ENCODE assay signal across 11 cellular contexts in genomic region chr6:33250731-33251130, GRCh38. TPM values are rescaled to one million over a fixed set of nuclear protein-coding genes. Genes with fewer than 3 reads are reported as not detected.
DNase-seq lines count a peak whose midpoint lies in the region; ATAC-seq, FAIRE-seq and TF ChIP-seq lines count a peak whose summit lies in the region.
"Had no signal": no experiment of that assay in that cellular context is flagged by ENCODE, and none has a peak within 500 bp of the region (broad histone marks: within the 10 kb centered on the region; RNA-seq: fewer than 3 reads in every experiment).

No MANE protein-coding gene starts in this region.

- peaks cover 37% of the 10 kb centered on the region for H3K4me1 ChIP-seq in HepG2 (ENCODE audit: insufficient read depth, low read length)
- H3K4me1 ChIP-seq in right lobe of liver, result peaks cover 0 to 17% (median 7%) of the 10 kb centered on the region in 4 donors
- H3K4me1 ChIP-seq in keratinocyte (ENCODE audit: control insufficient read depth, extremely low read depth, insufficient read depth, low read length), result peaks cover 36% of the 10 kb centered on the region

- TF ChIP-seq POLR2A in HepG2 (IDR thresholded peaks at IDR 0.05; ENCODE audit: insufficient read depth in 1 of 2, low read depth in 2 of 2, low read length in 2 of 2) (no peak), right lobe of liver (IDR thresholded peaks at IDR 0.05) (no peak)

- H3K27ac ChIP-seq in HepG2 (ENCODE audit: extremely low read length, insufficient read depth, low read length) (peak overlapping the region; percentile 94), right lobe of liver (no peak overlapping the region), keratinocyte (ENCODE audit: control insufficient read depth, insufficient read depth, low read length) (peak overlapping the region; percentile 96)

- peaks cover 31% of the 10 kb centered on the region for H3K36me3 Mint-ChIP-seq in activated CD8-positive, alpha-beta T cell treated with anti-CD3 and anti-CD28 coated beads for 36 hours (ENCODE audit: low read depth)

- no peak for TF ChIP-seq RAD21 in HepG2 (CRISPR knock-in tag; IDR thresholded peaks at IDR 0.05)

- H3K27me3 ChIP-seq in HepG2 (ENCODE audit: control insufficient read depth in 1 of 2, insufficient read depth in 2 of 2, low read length in 2 of 2) (no peaks in the 10 kb centered on the region; a peak in 1 of 5 replicates), right lobe of liver (no peaks in the 10 kb centered on the region), keratinocyte (ENCODE audit: control insufficient read depth, extremely low read depth, insufficient read depth, low read length) (no peaks in the 10 kb centered on the region)

- DNase-seq in HepG2 (ENCODE audit: low spot score) (no peak), right lobe of liver (no peak), keratinocyte (ENCODE audit: low read depth, low spot score) (no peak), mucosa of gallbladder (ENCODE audit: low spot score) (no peak), medulla oblongata (ENCODE audit: extremely low spot score) (no peak), NCI-H82 (lab: John Stamatoyannopoulos, UW) (no peak), COR-L47 (lab: John Stamatoyannopoulos, UW) (no peak)
- no peak for DNase-seq in activated CD8-positive, alpha-beta T cell treated with anti-CD3 and anti-CD28 coated beads for 36 hours
- DNase-seq: Right ventricle myocardium superior; stimulated activated naive CD4-positive, alpha-beta T cell had no signal

- H3K79me2 ChIP-seq in HepG2 (ENCODE audit: insufficient read depth, low read length) (no peaks in the 10 kb centered on the region), keratinocyte (ENCODE audit: control insufficient read depth, insufficient read depth, low read length) (no peaks in the 10 kb centered on the region)

- no peak overlapping the region for H3K9ac ChIP-seq in HepG2 (ENCODE audit: insufficient read depth, low read depth, low read length)
- H3K9ac ChIP-seq in keratinocyte (ENCODE audit: control insufficient read depth, extremely low read depth, insufficient read depth, low read length), result no peak overlapping the region

- H3K4me1 Mint-ChIP-seq in activated CD8-positive, alpha-beta T cell treated with anti-CD3 and anti-CD28 coated beads for 36 hours (ENCODE audit: low read depth), result peaks cover 34% of the 10 kb centered on the region

- H3K4me2 ChIP-seq in HepG2 (ENCODE audit: low read depth, low read length) (peak overlapping the region; percentile 100; the same call in 1 of the 2 replicates), keratinocyte (ENCODE audit: control insufficient read depth, extremely low read depth, insufficient read depth, low read depth, low read length) (no peak overlapping the region)

- TF ChIP-seq CTCF in HepG2 (CRISPR knock-in tag; IDR thresholded peaks at IDR 0.05) (no peak), right lobe of liver (IDR thresholded peaks at IDR 0.05) (no peak), keratinocyte (optimal IDR thresholded peaks at IDR 0.05 in 1 of 3, IDR thresholded peaks at IDR 0.05 in 1 of 3, conservative IDR thresholded peaks at IDR 0.05 in 1 of 3; ENCODE audit: extremely low read depth in 1 of 3, insufficient read depth in 2 of 3, low read length in 3 of 3) (no peak)
- TF ChIP-seq CTCF in activated CD8-positive, alpha-beta T cell treated with anti-CD3 and anti-CD28 coated beads for 36 hours (IDR thresholded peaks at IDR 0.05), result no peak

- no peak for TF ChIP-seq EP300 in HepG2 (IDR thresholded peaks at IDR 0.05; ENCODE audit: low read depth in 2 of 2, low read length in 2 of 2)
- no peak for TF ChIP-seq EP300 in HepG2 (CRISPR knock-in tag; IDR thresholded peaks at IDR 0.05; ENCODE audit: borderline replicate concordance)

- no peaks in the 10 kb centered on the region for H3K27me3 Mint-ChIP-seq in activated CD8-positive, alpha-beta T cell treated with anti-CD3 and anti-CD28 coated beads for 36 hours

- H3K4me3 Mint-ChIP-seq in activated CD8-positive, alpha-beta T cell treated with anti-CD3 and anti-CD28 coated beads for 36 hours, result peak overlapping the region; percentile 92

- intact Hi-C loops in HepG2 (cut with micrococcal nuclease; ENCODE audit: unreplicated experiment), result no loop called here
- intact Hi-C loops in right lobe of liver (cut with DNase I), result no loop called here
- intact Hi-C loops in activated CD8-positive, alpha-beta T cell treated with anti-CD3 and anti-CD28 coated beads for 36 hours (cut with micrococcal nuclease), result no loop called here

- ATAC-seq in HepG2 (no peak), right lobe of liver (no peak)
- ATAC-seq in activated CD8-positive, alpha-beta T cell treated with anti-CD3 and anti-CD28 coated beads for 36 hours, result no peak

- H2AFZ ChIP-seq in HepG2 (ENCODE audit: low read length) (no peak overlapping the region), keratinocyte (ENCODE audit: control insufficient read depth, low read length) (no peak overlapping the region)

- H3K36me3 ChIP-seq in HepG2 (replicated peaks in 1 of 2; ENCODE audit: control insufficient read depth in 1 of 2, insufficient read depth in 2 of 2, low read length in 2 of 2), result peaks cover 0 to 5% of the 10 kb centered on the region in 2 experiments; a peak in 4 of 5 replicates
- H3K36me3 ChIP-seq in right lobe of liver, result peaks cover 0 to 5% (median 0%) of the 10 kb centered on the region in 4 donors
- H3K36me3 ChIP-seq in keratinocyte (ENCODE audit: control insufficient read depth in 2 of 2, extremely low read depth in 1 of 2, insufficient read depth in 2 of 2, low read length in 2 of 2), result peaks cover 0 to 11% of the 10 kb centered on the region in 2 experiments

- 97% methylated on average over 13 of the region's 13 CpGs for WGBS in HepG2 (ENCODE audit: low lambda C conversion rate)
- WGBS in right lobe of liver (ENCODE audit: insufficient coverage, low coverage, low lambda C conversion rate, missing lambda C conversion rate), result 93% methylated on average over 8 of the region's 13 CpGs

- H3K4me3 ChIP-seq in HepG2 (replicated peaks in 1 of 3; ENCODE audit: insufficient read depth in 1 of 3, low read depth in 2 of 3, low read length in 3 of 3), result 0 out of 6 replicates have a peak overlapping the region, but pooled peaks of 1 of the 3 experiments have one; percentile 89
- H3K4me3 ChIP-seq in right lobe of liver, result no peak overlapping the region
- H3K4me3 ChIP-seq in keratinocyte (ENCODE audit: control insufficient read depth in 2 of 3, extremely low read depth in 1 of 3, insufficient read depth in 2 of 3, low read depth in 1 of 3, low read length in 3 of 3), result no peak overlapping the region

- H3K9me1 ChIP-seq in keratinocyte (ENCODE audit: control insufficient read depth, extremely low read depth, insufficient read depth, low read length), result no peaks in the 10 kb centered on the region

- CTCF ChIA-PET in HepG2 (lab: Yijun Ruan, JAX; ENCODE audit: low intra/inter-chr PET ratio, low total read pairs), result no interaction called here
- CTCF ChIA-PET in activated CD8-positive, alpha-beta T cell treated with anti-CD3 and anti-CD28 coated beads for 36 hours (lab: Charles Lee), result interaction anchor here (0.8 to 4.7 kb wide), 7 partner anchors 20 to 266 kb away, joined by 3 to 75 read pairs (median 5); partner anchors contain the start of genes RPS18, RXRB, SLC39A7 and VPS52

- BruUV-seq in HepG2 (replicated peaks; lab: Mats Ljungman, UMichigan), result no TSS peak

- H3K9me3 ChIP-seq in HepG2 (ENCODE audit: low read length) (no peaks in the 10 kb centered on the region), right lobe of liver (no peaks in the 10 kb centered on the region), keratinocyte (ENCODE audit: control insufficient read depth, low read depth, low read length) (no peaks in the 10 kb centered on the region)

- no peak for FAIRE-seq in HepG2 (lab: Jason Lieb, UNC)
- FAIRE-seq in keratinocyte (lab: Jason Lieb, UNC), result no peak
- FAIRE-seq: HTR-8/SVneo had no signal

- H4K20me1 ChIP-seq in HepG2 (ENCODE audit: insufficient read depth, low read length), result no peaks in the 10 kb centered on the region
- H4K20me1 ChIP-seq in keratinocyte (ENCODE audit: control insufficient read depth, extremely low read depth, insufficient read depth, low read length), result no peaks in the 10 kb centered on the region

- peak overlapping the region; percentile 95 for H3K27ac Mint-ChIP-seq in activated CD8-positive, alpha-beta T cell treated with anti-CD3 and anti-CD28 coated beads for 36 hours

- H3K9me3 Mint-ChIP-seq in activated CD8-positive, alpha-beta T cell treated with anti-CD3 and anti-CD28 coated beads for 36 hours, result no peaks in the 10 kb centered on the region

- dilution Hi-C loops in keratinocyte (cut with MboI; ENCODE audit: extremely low pct_ligation_motif_present, low sequenced_read_pairs), result no loop called here

- POLR2A ChIA-PET in HepG2 (lab: Yijun Ruan, JAX), result interaction anchor here (0.6 to 5.1 kb wide), 13 partner anchors 10 to 279 kb away, joined by 3 to 94 read pairs (median 16); partner anchors contain the start of genes B3GALT4, HSD17B8, RING1 and RPS18
- POLR2A ChIA-PET in activated CD8-positive, alpha-beta T cell treated with anti-CD3 and anti-CD28 coated beads for 36 hours (lab: Charles Lee), result interaction anchor here (1.0 to 5.2 kb wide), 13 partner anchors 8 to 444 kb away, joined by 3 to 53 read pairs (median 6); partner anchors contain the start of genes B3GALT4, RING1, RPS18 and VPS52

- in situ Hi-C loops in HepG2 (cut with HindIII; ENCODE audit: extremely low pct_ligation_motif_present, low pct_unique_long_range_greater_than_20kb), result no loop called here

RNA-seq across cellular contexts. Expression of gene VPS52, which starts 20.9 kb away (rescaled TPM):
- 40.2 and 48.9 TPM in 2 replicates for total RNA-seq in HepG2 (2016; rRNA removed; fragmentation: Illumina TruSeq; extraction: Trizol)
- 11.2 and 14.6 TPM in 2 replicates for total RNA-seq in HepG2 (2016; cell fraction: cytosol; rRNA removed; fragmentation: Illumina TruSeq; extraction: Trizol; ENCODE audit: low read depth)
- 39.4 and 49.1 TPM in 2 replicates for total RNA-seq in HepG2 (2016; cell fraction: insoluble cytoplasmic fraction; rRNA removed; fragmentation: Illumina TruSeq; extraction: Trizol)
- total RNA-seq in HepG2 (2016; cell fraction: membrane; rRNA removed; fragmentation: Illumina TruSeq; extraction: Trizol), result 14.0 and 14.2 TPM in 2 replicates
- 68.2 and 68.8 TPM in 2 replicates for total RNA-seq in HepG2 (2016; cell fraction: nucleus; rRNA removed; fragmentation: Illumina TruSeq; extraction: Trizol)
- 85.5 and 87.0 TPM in 2 replicates for polyA plus RNA-seq in HepG2 (2011; rRNA removed)
- 33.2 and 41.8 TPM in 2 replicates for polyA plus RNA-seq in HepG2 (2011; cell fraction: cytosol; rRNA removed)
- polyA plus RNA-seq in HepG2 (2011; cell fraction: nucleus; rRNA removed), result 321 and 354 TPM in 2 replicates
- 31.6 and 39.3 TPM in 2 replicates for polyA plus RNA-seq in HepG2 (2012)
- 3.3 and 4.1 TPM in 2 replicates for polyA plus RNA-seq in HepG2 (2016; cell fraction: cytosol; fragmentation: Illumina TruSeq; extraction: Trizol; ENCODE audit: low read depth)
- 37.1 and 40.7 TPM in 2 replicates for polyA plus RNA-seq in HepG2 (2016; cell fraction: insoluble cytoplasmic fraction; fragmentation: Illumina TruSeq; extraction: Trizol; ENCODE audit: low read depth)
- polyA plus RNA-seq in HepG2 (2016; cell fraction: membrane; fragmentation: Illumina TruSeq; extraction: Trizol; ENCODE audit: low read depth), result 6.8 and 9.6 TPM in 2 replicates
- 97.7 and 115 TPM in 2 replicates for polyA plus RNA-seq in HepG2 (2016; cell fraction: nucleus; fragmentation: Illumina TruSeq; extraction: Trizol; ENCODE audit: insufficient read depth, low read depth)
- polyA minus RNA-seq in HepG2 (2011; rRNA and poly(A)+ RNA removed; ENCODE audit: low replicate concordance), result 174 and 183 TPM in 2 replicates
- polyA minus RNA-seq in HepG2 (2011; cell fraction: cytosol; rRNA and poly(A)+ RNA removed), result 19.5 and 26.3 TPM in 2 replicates
- 155 and 193 TPM in 2 replicates for polyA minus RNA-seq in HepG2 (2011; cell fraction: nucleus; rRNA and poly(A)+ RNA removed)
- total RNA-seq in right lobe of liver, result 10 to 100 TPM; 16.4 to 35.1 (median 27.5) TPM
- total RNA-seq in activated CD8-positive, alpha-beta T cell treated with anti-CD3 and anti-CD28 coated beads for 36 hours, result 10 to 100 TPM; 31.2 to 34.3 TPM
- 36.2 to 48.7 TPM (median 40.6 TPM) in 3 replicates for polyA plus RNA-seq in keratinocyte
- polyA plus RNA-seq in keratinocyte (2011; ENCODE audit: low read depth), result 29.3 TPM
- 21.9 and 23.3 TPM in 2 replicates for polyA plus RNA-seq in keratinocyte (2011; cell fraction: cytosol; rRNA removed)
- 113 and 123 TPM in 2 replicates for polyA plus RNA-seq in keratinocyte (2011; cell fraction: nucleus; rRNA removed)
- 22.7 and 25.3 TPM in 2 replicates for polyA plus RNA-seq in keratinocyte (2012; ENCODE audit: low replicate concordance)
- polyA minus RNA-seq in keratinocyte, result 52.6 to 68.9 TPM (median 66.8 TPM) in 3 replicates
- 35.1 TPM for polyA minus RNA-seq in keratinocyte (2011; cell fraction: cytosol; rRNA and poly(A)+ RNA removed)
- 42.5 and 53.4 TPM in 2 replicates for polyA minus RNA-seq in keratinocyte (2011; cell fraction: nucleus; rRNA and poly(A)+ RNA removed)
- total RNA-seq in mucosa of gallbladder, result 62.5 TPM

RNA-seq across cellular contexts. Expression of gene RPS18, which starts 21.1 kb away (rescaled TPM):
- total RNA-seq in HepG2 (2016; rRNA removed; fragmentation: Illumina TruSeq; extraction: Trizol) (3,896 and 4,448 TPM in 2 replicates), right lobe of liver (100 to 1,000 TPM; 504 to 932 (median 612) TPM), mucosa of gallbladder (1,438 TPM)
- total RNA-seq in HepG2 (2016; cell fraction: cytosol; rRNA removed; fragmentation: Illumina TruSeq; extraction: Trizol; ENCODE audit: low read depth), result 6,850 and 8,085 TPM in 2 replicates
- 4,025 and 4,526 TPM in 2 replicates for total RNA-seq in HepG2 (2016; cell fraction: insoluble cytoplasmic fraction; rRNA removed; fragmentation: Illumina TruSeq; extraction: Trizol)
- total RNA-seq in HepG2 (2016; cell fraction: membrane; rRNA removed; fragmentation: Illumina TruSeq; extraction: Trizol), result 9,877 and 10,431 TPM in 2 replicates
- total RNA-seq in HepG2 (2016; cell fraction: nucleus; rRNA removed; fragmentation: Illumina TruSeq; extraction: Trizol), result 1,435 and 1,506 TPM in 2 replicates
- polyA plus RNA-seq in HepG2 (2011; rRNA removed) (5,415 and 5,806 TPM in 2 replicates), keratinocyte (5,669 to 7,560 TPM (median 6,374 TPM) in 3 replicates)
- 7,892 and 7,910 TPM in 2 replicates for polyA plus RNA-seq in HepG2 (2011; cell fraction: cytosol; rRNA removed)
- 1,928 and 2,149 TPM in 2 replicates for polyA plus RNA-seq in HepG2 (2011; cell fraction: nucleus; rRNA removed)
- polyA plus RNA-seq in HepG2 (2012), result 4,895 and 7,078 TPM in 2 replicates
- polyA plus RNA-seq in HepG2 (2016; cell fraction: cytosol; fragmentation: Illumina TruSeq; extraction: Trizol; ENCODE audit: low read depth), result 7,234 and 7,986 TPM in 2 replicates
- polyA plus RNA-seq in HepG2 (2016; cell fraction: insoluble cytoplasmic fraction; fragmentation: Illumina TruSeq; extraction: Trizol; ENCODE audit: low read depth), result 4,048 and 4,456 TPM in 2 replicates
- polyA plus RNA-seq in HepG2 (2016; cell fraction: membrane; fragmentation: Illumina TruSeq; extraction: Trizol; ENCODE audit: low read depth), result 9,329 and 9,343 TPM in 2 replicates
- polyA plus RNA-seq in HepG2 (2016; cell fraction: nucleus; fragmentation: Illumina TruSeq; extraction: Trizol; ENCODE audit: insufficient read depth, low read depth), result 2,456 and 2,595 TPM in 2 replicates
- polyA minus RNA-seq in HepG2 (2011; rRNA and poly(A)+ RNA removed; ENCODE audit: low replicate concordance), result 1,646 and 2,177 TPM in 2 replicates
- polyA minus RNA-seq in HepG2 (2011; cell fraction: cytosol; rRNA and poly(A)+ RNA removed), result 879 and 1,018 TPM in 2 replicates
- 337 and 498 TPM in 2 replicates for polyA minus RNA-seq in HepG2 (2011; cell fraction: nucleus; rRNA and poly(A)+ RNA removed)
- total RNA-seq in activated CD8-positive, alpha-beta T cell treated with anti-CD3 and anti-CD28 coated beads for 36 hours, result 1,000 to 10,000 TPM; 4,910 to 4,938 TPM
- 5,131 TPM for polyA plus RNA-seq in keratinocyte (2011; ENCODE audit: low read depth)
- polyA plus RNA-seq in keratinocyte (2011; cell fraction: cytosol; rRNA removed), result 8,032 and 8,200 TPM in 2 replicates
- polyA plus RNA-seq in keratinocyte (2011; cell fraction: nucleus; rRNA removed), result 2,373 and 2,480 TPM in 2 replicates
- 5,588 and 7,887 TPM in 2 replicates for polyA plus RNA-seq in keratinocyte (2012; ENCODE audit: low replicate concordance)
- polyA minus RNA-seq in keratinocyte, result 1,658 to 4,031 TPM (median 3,145 TPM) in 3 replicates
- 1,661 TPM for polyA minus RNA-seq in keratinocyte (2011; cell fraction: cytosol; rRNA and poly(A)+ RNA removed)
- 306 and 457 TPM in 2 replicates for polyA minus RNA-seq in keratinocyte (2011; cell fraction: nucleus; rRNA and poly(A)+ RNA removed)

RNA-seq across cellular contexts. Expression of gene B3GALT4, which starts 26.2 kb away (rescaled TPM):
- total RNA-seq in HepG2 (2016; rRNA removed; fragmentation: Illumina TruSeq; extraction: Trizol) (0.27 TPM in 1 of 2 replicates, not detected in the other), right lobe of liver (1 to 10 TPM in 4 of 6 experiments, under 1 TPM in 2; 0.79 to 1.7 (median 1.4) TPM), mucosa of gallbladder (25.4 TPM)
- not detected in 2 replicates for total RNA-seq in HepG2 (2016; cell fraction: cytosol; rRNA removed; fragmentation: Illumina TruSeq; extraction: Trizol; ENCODE audit: low read depth)
- total RNA-seq in HepG2 (2016; cell fraction: insoluble cytoplasmic fraction; rRNA removed; fragmentation: Illumina TruSeq; extraction: Trizol), result 0.19 TPM in 1 of 2 replicates, not detected in the other
- not detected in 2 replicates for total RNA-seq in HepG2 (2016; cell fraction: membrane; rRNA removed; fragmentation: Illumina TruSeq; extraction: Trizol)
- total RNA-seq in HepG2 (2016; cell fraction: nucleus; rRNA removed; fragmentation: Illumina TruSeq; extraction: Trizol), result 0.37 and 0.56 TPM in 2 replicates
- polyA plus RNA-seq in HepG2 (2011; rRNA removed) (0.04 TPM in 1 of 2 replicates, not detected in the other), keratinocyte (0.31 to 0.61 TPM (median 0.49 TPM) in 3 replicates)
- polyA plus RNA-seq in HepG2 (2011; cell fraction: cytosol; rRNA removed), result not detected in 2 replicates
- polyA plus RNA-seq in HepG2 (2011; cell fraction: nucleus; rRNA removed), result 0.26 and 0.31 TPM in 2 replicates
- 0.27 TPM in 1 of 2 replicates, not detected in the other for polyA plus RNA-seq in HepG2 (2012)
- polyA plus RNA-seq in HepG2 (2016; cell fraction: cytosol; fragmentation: Illumina TruSeq; extraction: Trizol; ENCODE audit: low read depth), result not detected in 2 replicates
- not detected in 2 replicates for polyA plus RNA-seq in HepG2 (2016; cell fraction: insoluble cytoplasmic fraction; fragmentation: Illumina TruSeq; extraction: Trizol; ENCODE audit: low read depth)
- polyA plus RNA-seq in HepG2 (2016; cell fraction: membrane; fragmentation: Illumina TruSeq; extraction: Trizol; ENCODE audit: low read depth), result not detected in 2 replicates
- polyA plus RNA-seq in HepG2 (2016; cell fraction: nucleus; fragmentation: Illumina TruSeq; extraction: Trizol; ENCODE audit: insufficient read depth, low read depth), result not detected in 2 replicates
- polyA minus RNA-seq in HepG2 (2011; rRNA and poly(A)+ RNA removed; ENCODE audit: low replicate concordance), result 0.46 and 1.4 TPM in 2 replicates
- not detected in 2 replicates for polyA minus RNA-seq in HepG2 (2011; cell fraction: cytosol; rRNA and poly(A)+ RNA removed)
- polyA minus RNA-seq in HepG2 (2011; cell fraction: nucleus; rRNA and poly(A)+ RNA removed), result 2.2 and 2.6 TPM in 2 replicates
- total RNA-seq in activated CD8-positive, alpha-beta T cell treated with anti-CD3 and anti-CD28 coated beads for 36 hours, result 1 to 10 TPM; 3.6 to 4.2 TPM
- polyA plus RNA-seq in keratinocyte (2011; ENCODE audit: low read depth), result 1.6 TPM
- polyA plus RNA-seq in keratinocyte (2011; cell fraction: cytosol; rRNA removed), result 0.18 and 0.52 TPM in 2 replicates
- 0.23 and 0.42 TPM in 2 replicates for polyA plus RNA-seq in keratinocyte (2011; cell fraction: nucleus; rRNA removed)
- 0.73 and 3.6 TPM in 2 replicates for polyA plus RNA-seq in keratinocyte (2012; ENCODE audit: low replicate concordance)
- polyA minus RNA-seq in keratinocyte, result 0.19 to 0.82 TPM (median 0.66 TPM) in 3 replicates
- polyA minus RNA-seq in keratinocyte (2011; cell fraction: cytosol; rRNA and poly(A)+ RNA removed), result not detected
- 0.78 and 0.95 TPM in 2 replicates for polyA minus RNA-seq in keratinocyte (2011; cell fraction: nucleus; rRNA and poly(A)+ RNA removed)

RNA-seq across cellular contexts. Expression of gene WDR46, which starts 38.3 kb away (rescaled TPM):
- total RNA-seq in HepG2 (2016; rRNA removed; fragmentation: Illumina TruSeq; extraction: Trizol) (99.9 and 105 TPM in 2 replicates), right lobe of liver (10 to 100 TPM; 13.1 to 35.2 (median 23.9) TPM), mucosa of gallbladder (37.7 TPM)
- total RNA-seq in HepG2 (2016; cell fraction: cytosol; rRNA removed; fragmentation: Illumina TruSeq; extraction: Trizol; ENCODE audit: low read depth), result 34.0 and 45.3 TPM in 2 replicates
- total RNA-seq in HepG2 (2016; cell fraction: insoluble cytoplasmic fraction; rRNA removed; fragmentation: Illumina TruSeq; extraction: Trizol), result 93.2 and 108 TPM in 2 replicates
- 44.8 and 48.1 TPM in 2 replicates for total RNA-seq in HepG2 (2016; cell fraction: membrane; rRNA removed; fragmentation: Illumina TruSeq; extraction: Trizol)
- 67.1 and 84.6 TPM in 2 replicates for total RNA-seq in HepG2 (2016; cell fraction: nucleus; rRNA removed; fragmentation: Illumina TruSeq; extraction: Trizol)
- polyA plus RNA-seq in HepG2 (2011; rRNA removed) (47.4 and 54.6 TPM in 2 replicates), keratinocyte (43.0 to 49.3 TPM (median 45.0 TPM) in 3 replicates)
- polyA plus RNA-seq in HepG2 (2011; cell fraction: cytosol; rRNA removed), result 33.7 and 44.0 TPM in 2 replicates
- polyA plus RNA-seq in HepG2 (2011; cell fraction: nucleus; rRNA removed), result 100 and 101 TPM in 2 replicates
- 40.9 and 53.3 TPM in 2 replicates for polyA plus RNA-seq in HepG2 (2012)
- polyA plus RNA-seq in HepG2 (2016; cell fraction: cytosol; fragmentation: Illumina TruSeq; extraction: Trizol; ENCODE audit: low read depth), result 30.0 and 32.0 TPM in 2 replicates
- 82.3 and 87.5 TPM in 2 replicates for polyA plus RNA-seq in HepG2 (2016; cell fraction: insoluble cytoplasmic fraction; fragmentation: Illumina TruSeq; extraction: Trizol; ENCODE audit: low read depth)
- 32.2 and 32.4 TPM in 2 replicates for polyA plus RNA-seq in HepG2 (2016; cell fraction: membrane; fragmentation: Illumina TruSeq; extraction: Trizol; ENCODE audit: low read depth)
- polyA plus RNA-seq in HepG2 (2016; cell fraction: nucleus; fragmentation: Illumina TruSeq; extraction: Trizol; ENCODE audit: insufficient read depth, low read depth), result 115 and 128 TPM in 2 replicates
- 106 and 108 TPM in 2 replicates for polyA minus RNA-seq in HepG2 (2011; rRNA and poly(A)+ RNA removed; ENCODE audit: low replicate concordance)
- 39.5 and 44.8 TPM in 2 replicates for polyA minus RNA-seq in HepG2 (2011; cell fraction: cytosol; rRNA and poly(A)+ RNA removed)
- 38.6 and 63.3 TPM in 2 replicates for polyA minus RNA-seq in HepG2 (2011; cell fraction: nucleus; rRNA and poly(A)+ RNA removed)
- total RNA-seq in activated CD8-positive, alpha-beta T cell treated with anti-CD3 and anti-CD28 coated beads for 36 hours, result 10 to 100 TPM; 64.0 to 72.2 TPM
- polyA plus RNA-seq in keratinocyte (2011; ENCODE audit: low read depth), result 55.5 TPM
- 23.2 and 40.6 TPM in 2 replicates for polyA plus RNA-seq in keratinocyte (2011; cell fraction: cytosol; rRNA removed)
- polyA plus RNA-seq in keratinocyte (2011; cell fraction: nucleus; rRNA removed), result 59.1 and 59.7 TPM in 2 replicates
- 43.3 and 58.7 TPM in 2 replicates for polyA plus RNA-seq in keratinocyte (2012; ENCODE audit: low replicate concordance)
- 52.5 to 66.9 TPM (median 62.3 TPM) in 3 replicates for polyA minus RNA-seq in keratinocyte
- 66.4 TPM for polyA minus RNA-seq in keratinocyte (2011; cell fraction: cytosol; rRNA and poly(A)+ RNA removed)
- 28.2 and 33.5 TPM in 2 replicates for polyA minus RNA-seq in keratinocyte (2011; cell fraction: nucleus; rRNA and poly(A)+ RNA removed)

RNA-seq across cellular contexts. Expression of gene PFDN6, which starts 38.7 kb away (rescaled TPM):
- total RNA-seq in HepG2 (2016; rRNA removed; fragmentation: Illumina TruSeq; extraction: Trizol), result 87.0 and 118 TPM in 2 replicates
- total RNA-seq in HepG2 (2016; cell fraction: cytosol; rRNA removed; fragmentation: Illumina TruSeq; extraction: Trizol; ENCODE audit: low read depth), result 21.9 and 25.1 TPM in 2 replicates
- total RNA-seq in HepG2 (2016; cell fraction: insoluble cytoplasmic fraction; rRNA removed; fragmentation: Illumina TruSeq; extraction: Trizol), result 97.0 and 123 TPM in 2 replicates
- total RNA-seq in HepG2 (2016; cell fraction: membrane; rRNA removed; fragmentation: Illumina TruSeq; extraction: Trizol), result 19.5 and 24.7 TPM in 2 replicates
- 35.5 and 41.4 TPM in 2 replicates for total RNA-seq in HepG2 (2016; cell fraction: nucleus; rRNA removed; fragmentation: Illumina TruSeq; extraction: Trizol)
- 75.5 and 92.2 TPM in 2 replicates for polyA plus RNA-seq in HepG2 (2011; rRNA removed)
- 41.4 and 48.4 TPM in 2 replicates for polyA plus RNA-seq in HepG2 (2011; cell fraction: cytosol; rRNA removed)
- polyA plus RNA-seq in HepG2 (2011; cell fraction: nucleus; rRNA removed), result 65.1 and 96.7 TPM in 2 replicates
- 78.6 and 94.5 TPM in 2 replicates for polyA plus RNA-seq in HepG2 (2012)
- 20.6 and 21.5 TPM in 2 replicates for polyA plus RNA-seq in HepG2 (2016; cell fraction: cytosol; fragmentation: Illumina TruSeq; extraction: Trizol; ENCODE audit: low read depth)
- 142 and 148 TPM in 2 replicates for polyA plus RNA-seq in HepG2 (2016; cell fraction: insoluble cytoplasmic fraction; fragmentation: Illumina TruSeq; extraction: Trizol; ENCODE audit: low read depth)
- polyA plus RNA-seq in HepG2 (2016; cell fraction: membrane; fragmentation: Illumina TruSeq; extraction: Trizol; ENCODE audit: low read depth), result 20.0 and 22.3 TPM in 2 replicates
- polyA plus RNA-seq in HepG2 (2016; cell fraction: nucleus; fragmentation: Illumina TruSeq; extraction: Trizol; ENCODE audit: insufficient read depth, low read depth), result 80.0 and 80.7 TPM in 2 replicates
- 11.7 and 27.1 TPM in 2 replicates for polyA minus RNA-seq in HepG2 (2011; rRNA and poly(A)+ RNA removed; ENCODE audit: low replicate concordance)
- 14.2 and 19.7 TPM in 2 replicates for polyA minus RNA-seq in HepG2 (2011; cell fraction: cytosol; rRNA and poly(A)+ RNA removed)
- polyA minus RNA-seq in HepG2 (2011; cell fraction: nucleus; rRNA and poly(A)+ RNA removed), result 28.1 and 34.1 TPM in 2 replicates
- 10 to 100 TPM; 23.8 to 35.2 (median 27.5) TPM for total RNA-seq in right lobe of liver
- total RNA-seq in activated CD8-positive, alpha-beta T cell treated with anti-CD3 and anti-CD28 coated beads for 36 hours, result 10 to 100 TPM; 78.1 to 92.3 TPM
- 68.3 to 106 TPM (median 68.5 TPM) in 3 replicates for polyA plus RNA-seq in keratinocyte
- polyA plus RNA-seq in keratinocyte (2011; ENCODE audit: low read depth), result 80.6 TPM
- polyA plus RNA-seq in keratinocyte (2011; cell fraction: cytosol; rRNA removed), result 58.1 and 84.8 TPM in 2 replicates
- 54.4 and 66.0 TPM in 2 replicates for polyA plus RNA-seq in keratinocyte (2011; cell fraction: nucleus; rRNA removed)
- polyA plus RNA-seq in keratinocyte (2012; ENCODE audit: low replicate concordance), result 97.1 and 119 TPM in 2 replicates
- polyA minus RNA-seq in keratinocyte, result 7.9 to 25.1 TPM (median 15.5 TPM) in 3 replicates
- polyA minus RNA-seq in keratinocyte (2011; cell fraction: cytosol; rRNA and poly(A)+ RNA removed), result 29.5 TPM
- polyA minus RNA-seq in keratinocyte (2011; cell fraction: nucleus; rRNA and poly(A)+ RNA removed), result 6.6 and 8.8 TPM in 2 replicates
- 38.6 TPM for total RNA-seq in mucosa of gallbladder

Comparison
In these comparisons a context has a peak if more than half of its experiments do, and no peak if none do; other contexts are left out.
1. H3K27ac ChIP-seq: peak in HepG2 (single experiment) and keratinocyte (single experiment); none in right lobe of liver (0 of 3).